Comparison of ENCODE assay signal across 2 cellular contexts in genomic region chr3:36956155-36956554, GRCh38.
TF ChIP-seq lines count a peak whose summit lies in the region.

No MANE protein-coding gene starts in this region.

TF ChIP-seq in IMR-90, 13 proteins besides CTCF, POLR2A, EP300 and RAD21:
- TF ChIP-seq ELK1 (IDR thresholded peaks at IDR 0.05; ENCODE audit: borderline replicate concordance, low read depth, low read length) (no peak), NFE2L2 (IDR thresholded peaks at IDR 0.05; ENCODE audit: low read depth, low read length) (no peak), FOS (IDR thresholded peaks at IDR 0.05; ENCODE audit: low read depth, low read length) (no peak), MAFK (IDR thresholded peaks at IDR 0.05; ENCODE audit: low read depth, low read length) (no peak), CEBPB (IDR thresholded peaks at IDR 0.05; ENCODE audit: low read depth, low read length) (no peak), MXI1 (IDR thresholded peaks at IDR 0.05; ENCODE audit: borderline replicate concordance, low read depth, low read length) (no peak), MAZ (IDR thresholded peaks at IDR 0.05; ENCODE audit: borderline replicate concordance, low read depth, low read length) (no peak), SMC3 (IDR thresholded peaks at IDR 0.05; ENCODE audit: low read depth, low read length) (no peak), BHLHE40 (IDR thresholded peaks at IDR 0.05; ENCODE audit: low read depth, low read length) (no peak), RFX5 (IDR thresholded peaks at IDR 0.05; ENCODE audit: low read depth, low read length) (no peak), CHD1 (IDR thresholded peaks at IDR 0.05; ENCODE audit: low read depth, low read length) (no peak), RCOR1 (IDR thresholded peaks at IDR 0.05; ENCODE audit: insufficient replicate concordance, low read length) (no peak)
- TF ChIP-seq, protein P1, sequence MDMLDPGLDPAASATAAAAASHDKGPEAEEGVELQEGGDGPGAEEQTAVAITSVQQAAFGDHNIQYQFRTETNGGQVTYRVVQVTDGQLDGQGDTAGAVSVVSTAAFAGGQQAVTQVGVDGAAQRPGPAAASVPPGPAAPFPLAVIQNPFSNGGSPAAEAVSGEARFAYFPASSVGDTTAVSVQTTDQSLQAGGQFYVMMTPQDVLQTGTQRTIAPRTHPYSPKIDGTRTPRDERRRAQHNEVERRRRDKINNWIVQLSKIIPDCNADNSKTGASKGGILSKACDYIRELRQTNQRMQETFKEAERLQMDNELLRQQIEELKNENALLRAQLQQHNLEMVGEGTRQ (IDR thresholded peaks at IDR 0.05; ENCODE audit: low read depth, low read length) = no peak

TF ChIP-seq in SK-N-SH treated with all-trans-retinoic acid at 6 μM for 48 hours, 23 proteins besides CTCF, POLR2A, EP300 and RAD21:
- TF ChIP-seq CSDC2 (CRISPR knock-in tag; IDR thresholded peaks at IDR 0.05) (no peak), TCF4 (CRISPR knock-in tag; IDR thresholded peaks at IDR 0.05; ENCODE audit: borderline replicate concordance) (peak; percentile 42; the same call in 1 of the 2 replicates)
